17 cellular contexts compared by ENCODE assay signal in genomic region chr4:32268949-32269348, GRCh38.
DNase-seq lines count a peak whose midpoint lies in the region; ATAC-seq and TF ChIP-seq lines count a peak whose summit lies in the region.
"Had no signal": no experiment of that assay in that cellular context is flagged by ENCODE, and none has a peak within 500 bp of the region (broad histone marks: within the 10 kb centered on the region; RNA-seq: fewer than 3 reads in every experiment).

No MANE protein-coding gene starts in this region.

- DNase-seq in COLO829 (ENCODE audit: low spot score), result peak; percentile 0
- DNase-seq in choroid plexus epithelial cell (ENCODE audit: low read depth), result peak; percentile 43
- DNase-seq in DMS153 (lab: John Stamatoyannopoulos, UW), result no peak
- DNase-seq in GM19240 (ENCODE audit: insufficient read length, low spot score), result no peak
- no peak for DNase-seq in activated CD4-positive, alpha-beta T cell treated with anti-CD3 and anti-CD28 coated beads, Interleukin-2, amount 50 U/mL, for 4 hours
- DNase-seq: activated naive CD8-positive, alpha-beta T cell treated with anti-CD3 and anti-CD28 coated beads, Interleukin-2, amount 50 U/mL, for 24 hours; effector CD8-positive, alpha-beta T cell; H7; left cardiac atrium; mucosa of descending colon; occipital lobe; stimulated activated CD4-positive, alpha-beta T cell treated with anti-CD3 and anti-CD28 coated beads, Interleukin-4, amount 100 ng/mL, for 1 hour had no signal

- H3K27ac ChIP-seq in OCI-LY3 (ENCODE audit: low read length) (no peak overlapping the region), neural cell (ENCODE audit: low read length) (no peak overlapping the region)
- H3K27ac ChIP-seq: vagina had no signal

- H3K4me3 ChIP-seq in OCI-LY3 (ENCODE audit: low read length), result no peak overlapping the region
- H3K4me3 ChIP-seq in choroid plexus epithelial cell (ENCODE audit: low read depth, low read length), result no peak overlapping the region
- no peak overlapping the region for H3K4me3 ChIP-seq in neural cell (ENCODE audit: low read length)
- H3K4me3 ChIP-seq: mucosa of descending colon, vagina had no signal

- no peaks in the 10 kb centered on the region for H3K79me2 ChIP-seq in OCI-LY3 (ENCODE audit: low read length)
- H3K79me2 ChIP-seq in neural cell (replicated peaks; ENCODE audit: insufficient read depth, low read length), result no peaks in the 10 kb centered on the region

- ATAC-seq in GM21529 (IDR thresholded peaks at IDR 0.05; ENCODE audit: unreplicated experiment), result no peak
- ATAC-seq: activated CD4-positive, CD25-positive, alpha-beta regulatory T cell treated with anti-CD3 and anti-CD28 coated beads, Interleukin-2, amount 50 U/mL, for 24 hours; activated naive CD8-positive, alpha-beta T cell treated with anti-CD3 and anti-CD28 coated beads, Interleukin-2, amount 50 U/mL, for 24 hours; left cardiac atrium; mucosa of descending colon had no signal

- no peaks in the 10 kb centered on the region for H3F3A ChIP-seq in neural cell (ENCODE audit: insufficient read depth, low read length, poor library complexity, severe bottlenecking)

- no peaks in the 10 kb centered on the region for H3K27me3 ChIP-seq in OCI-LY3 (ENCODE audit: low read depth, low read length)
- H3K27me3 ChIP-seq in neural cell (ENCODE audit: insufficient read depth, low read depth, low read length), result no peaks in the 10 kb centered on the region
- H3K27me3 ChIP-seq: vagina had no signal

- no peak for TF ChIP-seq EP300 in neural cell (conservative IDR thresholded peaks at IDR 0.05; ENCODE audit: poor library complexity, severe bottlenecking)

- TF ChIP-seq CTCF in OCI-LY3 (IDR thresholded peaks at IDR 0.05; ENCODE audit: low read depth, low read length) (peak; percentile 22; the same call in 1 of the 2 replicates), choroid plexus epithelial cell (conservative IDR thresholded peaks at IDR 0.05; ENCODE audit: low read depth, low read length) (peak; percentile 40), neural cell (IDR thresholded peaks at IDR 0.05; ENCODE audit: poor library complexity, severe bottlenecking) (peak; percentile 38)

- no peak for TF ChIP-seq RAD21 in neural cell (conservative IDR thresholded peaks at IDR 0.05)

- H3K9ac ChIP-seq in OCI-LY3 (ENCODE audit: low read length), result no peak overlapping the region
- H3K9ac ChIP-seq in neural cell (ENCODE audit: low read length), result no peak overlapping the region

- H2AFZ ChIP-seq in OCI-LY3 (ENCODE audit: low read depth, low read length) (no peak overlapping the region; the same call in 1 of the 2 replicates), neural cell (ENCODE audit: low read depth, low read length) (no peak overlapping the region)

- H3K9me2 ChIP-seq in neural cell (ENCODE audit: insufficient read depth, low read length), result no peaks in the 10 kb centered on the region

- H3K36me3 ChIP-seq in OCI-LY3 (replicated peaks; ENCODE audit: low read depth, low read length) (no peaks in the 10 kb centered on the region), neural cell (ENCODE audit: insufficient read depth, low read length) (no peaks in the 10 kb centered on the region)
- H3K36me3 ChIP-seq: vagina had no signal

- H3K4me2 ChIP-seq in OCI-LY3 (ENCODE audit: low read length) (no peak overlapping the region), neural cell (ENCODE audit: low read length) (no peak overlapping the region)

- H3K9me3 ChIP-seq in OCI-LY3 (ENCODE audit: insufficient read depth, low read length) (no peaks in the 10 kb centered on the region), neural cell (ENCODE audit: low read length) (no peaks in the 10 kb centered on the region)
- H3K9me3 ChIP-seq: mucosa of descending colon, vagina had no signal

- no peaks in the 10 kb centered on the region for H3K4me1 ChIP-seq in OCI-LY3 (ENCODE audit: low read length)
- H3K4me1 ChIP-seq: vagina had no signal

- no peaks in the 10 kb centered on the region for H4K20me1 ChIP-seq in OCI-LY3 (ENCODE audit: insufficient read depth, low read length)
- H4K20me1 ChIP-seq in neural cell (ENCODE audit: insufficient read depth), result no peaks in the 10 kb centered on the region

TF ChIP-seq in neural cell, 6 proteins besides CTCF, POLR2A, EP300 and RAD21:
- TF ChIP-seq MXI1 (conservative IDR thresholded peaks at IDR 0.05; ENCODE audit: poor library complexity, severe bottlenecking) (no peak), REST (IDR thresholded peaks at IDR 0.05; ENCODE audit: borderline replicate concordance) (no peak)
TF ChIP-seq in neural cell: peak in this region for 0.

Comparison
In these comparisons a context has a peak if more than half of its experiments do, and no peak if none do; other contexts are left out.
1. DNase-seq: peak in COLO829 (single experiment) and choroid plexus epithelial cell (single experiment); none in DMS153 (single experiment), GM19240 (single experiment) and activated CD4-positive, alpha-beta T cell treated with anti-CD3 and anti-CD28 coated beads, Interleukin-2, amount 50 U/mL, for 4 hours (0 of 2).
2. Peak in every context shown above with its lines, with median percentiles within 50 percentile points of each other: CTCF ChIP-seq.